ENCODE assay signal across 1 cellular context in the genomic region with DNA sequence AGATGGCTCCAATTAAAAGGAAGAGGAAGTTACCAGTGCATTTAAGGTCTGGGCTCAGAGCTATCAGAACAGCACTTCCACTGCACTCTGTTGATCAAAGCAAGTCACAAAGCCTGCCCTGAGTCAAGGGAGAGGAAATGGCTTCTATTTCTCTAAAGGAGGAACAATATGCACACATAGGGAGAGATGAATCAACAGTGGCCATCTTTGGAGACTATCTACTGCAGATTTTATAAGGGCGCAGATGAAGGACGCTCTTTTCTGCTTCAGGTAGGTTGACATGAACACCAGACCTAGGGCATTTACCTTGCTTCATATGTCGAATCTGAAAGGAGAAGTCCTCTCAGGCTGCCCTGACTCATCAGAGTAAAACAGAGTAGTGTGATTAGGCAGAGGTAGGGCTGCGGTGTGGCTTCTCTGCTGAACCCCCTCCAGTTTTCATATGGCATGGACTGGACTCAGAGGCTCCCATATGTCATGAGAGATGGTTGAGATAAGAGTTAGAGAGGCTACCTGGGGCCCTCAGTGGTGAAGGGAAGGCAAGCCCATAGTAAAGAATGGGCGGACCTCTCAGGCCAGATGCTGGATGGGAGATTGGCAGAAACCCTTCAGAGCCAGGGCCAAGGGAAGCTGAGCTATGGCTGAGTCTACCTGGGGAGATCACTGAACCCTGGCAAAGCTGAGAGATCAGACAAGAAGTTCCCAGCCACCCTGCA.
TF ChIP-seq lines count a peak whose summit lies in the region.

No MANE protein-coding gene starts in this region.

TF ChIP-seq in GM23338, 12 proteins besides CTCF, POLR2A, EP300 and RAD21 (continued from another document):
- TF ChIP-seq, protein P1, sequence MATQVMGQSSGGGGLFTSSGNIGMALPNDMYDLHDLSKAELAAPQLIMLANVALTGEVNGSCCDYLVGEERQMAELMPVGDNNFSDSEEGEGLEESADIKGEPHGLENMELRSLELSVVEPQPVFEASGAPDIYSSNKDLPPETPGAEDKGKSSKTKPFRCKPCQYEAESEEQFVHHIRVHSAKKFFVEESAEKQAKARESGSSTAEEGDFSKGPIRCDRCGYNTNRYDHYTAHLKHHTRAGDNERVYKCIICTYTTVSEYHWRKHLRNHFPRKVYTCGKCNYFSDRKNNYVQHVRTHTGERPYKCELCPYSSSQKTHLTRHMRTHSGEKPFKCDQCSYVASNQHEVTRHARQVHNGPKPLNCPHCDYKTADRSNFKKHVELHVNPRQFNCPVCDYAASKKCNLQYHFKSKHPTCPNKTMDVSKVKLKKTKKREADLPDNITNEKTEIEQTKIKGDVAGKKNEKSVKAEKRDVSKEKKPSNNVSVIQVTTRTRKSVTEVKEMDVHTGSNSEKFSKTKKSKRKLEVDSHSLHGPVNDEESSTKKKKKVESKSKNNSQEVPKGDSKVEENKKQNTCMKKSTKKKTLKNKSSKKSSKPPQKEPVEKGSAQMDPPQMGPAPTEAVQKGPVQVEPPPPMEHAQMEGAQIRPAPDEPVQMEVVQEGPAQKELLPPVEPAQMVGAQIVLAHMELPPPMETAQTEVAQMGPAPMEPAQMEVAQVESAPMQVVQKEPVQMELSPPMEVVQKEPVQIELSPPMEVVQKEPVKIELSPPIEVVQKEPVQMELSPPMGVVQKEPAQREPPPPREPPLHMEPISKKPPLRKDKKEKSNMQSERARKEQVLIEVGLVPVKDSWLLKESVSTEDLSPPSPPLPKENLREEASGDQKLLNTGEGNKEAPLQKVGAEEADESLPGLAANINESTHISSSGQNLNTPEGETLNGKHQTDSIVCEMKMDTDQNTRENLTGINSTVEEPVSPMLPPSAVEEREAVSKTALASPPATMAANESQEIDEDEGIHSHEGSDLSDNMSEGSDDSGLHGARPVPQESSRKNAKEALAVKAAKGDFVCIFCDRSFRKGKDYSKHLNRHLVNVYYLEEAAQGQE (IDR thresholded peaks at IDR 0.05; ENCODE audit: unreplicated experiment) = no peak
- no peak for TF ChIP-seq CREB1 (CRISPR knock-in tag; IDR thresholded peaks at IDR 0.05; ENCODE audit: low read depth)
- TF ChIP-seq EZH2 (IDR thresholded peaks at IDR 0.05; ENCODE audit: low read depth, unreplicated experiment) = no peak
TF ChIP-seq in GM23338: peak in this region for 0.
